In genomic region chr17:40818733-40819527, GRCh38 we compare ENCODE assay signal across 8 cellular contexts. TPM values are rescaled to one million over a fixed set of nuclear protein-coding genes. Genes with fewer than 3 reads are reported as not detected.
DNase-seq lines count a peak whose midpoint lies in the region; ATAC-seq and TF ChIP-seq lines count a peak whose summit lies in the region.

No MANE protein-coding gene starts in this region.

- H3K27ac ChIP-seq in Panc1 (ENCODE audit: low read length), result peak overlapping the region; percentile 99
- peak overlapping the region; percentile 76 for H3K27ac ChIP-seq in naive thymus-derived CD4-positive, alpha-beta T cell (ENCODE audit: low read depth, low read length)

- H3K27me3 Mint-ChIP-seq in naive thymus-derived CD4-positive, alpha-beta T cell, result peaks cover 4 to 23% (median 16%) of the 10 kb centered on the region in 5 donors
- peaks cover 12% of the 10 kb centered on the region for H3K27me3 Mint-ChIP-seq in stimulated activated memory B cell treated with anti-CD40 and anti-IgM and Interleukin-4, amounts not matched to agents 10 μg/mL and 1 μg/mL and 100 μg/mL, for 72 hours

- peak overlapping the region; percentile 84 to 98 (median 94) for H3K4me3 Mint-ChIP-seq in naive thymus-derived CD4-positive, alpha-beta T cell
- peak overlapping the region; percentile 85 for H3K4me3 Mint-ChIP-seq in stimulated activated memory B cell treated with anti-CD40 and anti-IgM and Interleukin-4, amounts not matched to agents 10 μg/mL and 1 μg/mL and 100 μg/mL, for 72 hours

- no TSS peak for BruUV-seq in Panc1 (replicated peaks; lab: Mats Ljungman, UMichigan)

- H3K4me1 ChIP-seq in Panc1 (ENCODE audit: control insufficient read depth, insufficient read depth, low read length), result peaks cover 16% of the 10 kb centered on the region; the same call in 1 of the 2 replicates
- peaks cover 9 to 13% of the 10 kb centered on the region in 2 donors for H3K4me1 ChIP-seq in naive thymus-derived CD4-positive, alpha-beta T cell (ENCODE audit: control insufficient read depth in 2 of 2, insufficient read depth in 2 of 2, low read length in 2 of 2)

- H3K36me3 ChIP-seq in Panc1 (ENCODE audit: control insufficient read depth, insufficient read depth, low read length), result peaks cover 8% of the 10 kb centered on the region; the same call in 1 of the 2 replicates
- peaks cover 0 to 6% (median 4%) of the 10 kb centered on the region in 3 experiments for H3K36me3 ChIP-seq in naive thymus-derived CD4-positive, alpha-beta T cell (ENCODE audit: control insufficient read depth in 2 of 3, insufficient read depth in 3 of 3, low read length in 3 of 3)

- no peak for TF ChIP-seq RAD21 in Ishikawa (IDR thresholded peaks at IDR 0.05; ENCODE audit: low read depth)

- POLR2A ChIA-PET in Panc1 (lab: Charles Lee), result interaction anchor here (0.6 to 1.1 kb wide), 9 partner anchors 9 to 721 kb away, joined by 3 to 7 read pairs (median 5); no protein-coding TSS in a partner anchor
- POLR2A ChIA-PET in naive thymus-derived CD4-positive, alpha-beta T cell (lab: Charles Lee), result interaction anchor here (0.6 to 2.2 kb wide), 26 partner anchors 9 to 1417 kb away, joined by 3 to 41 read pairs (median 3); partner anchors contain the start of genes EIF1 and KRTAP16-1

- peak overlapping the region; percentile 90 to 97 for H3K4me3 ChIP-seq in Panc1 (ENCODE audit: low read depth in 2 of 2, low read length in 2 of 2)
- peak overlapping the region; percentile 70 for H3K4me3 ChIP-seq in naive thymus-derived CD4-positive, alpha-beta T cell (ENCODE audit: low read length)

- no peaks in the 10 kb centered on the region for H3K27me3 ChIP-seq in Panc1 (ENCODE audit: control insufficient read depth, insufficient read depth, low read length)
- H3K27me3 ChIP-seq in naive thymus-derived CD4-positive, alpha-beta T cell (ENCODE audit: control insufficient read depth in 2 of 2, insufficient read depth in 2 of 2, low read length in 2 of 2), result no peaks in the 10 kb centered on the region

- H3K9me3 ChIP-seq in Panc1 (ENCODE audit: control insufficient read depth, insufficient read depth, low read depth, low read length), result no peaks in the 10 kb centered on the region
- no peaks in the 10 kb centered on the region for H3K9me3 ChIP-seq in naive thymus-derived CD4-positive, alpha-beta T cell (ENCODE audit: control insufficient read depth in 2 of 3, low read length in 3 of 3)

- H3K27ac Mint-ChIP-seq in naive thymus-derived CD4-positive, alpha-beta T cell, result peak overlapping the region; percentile 93 to 99 (median 96)
- H3K27ac Mint-ChIP-seq in stimulated activated memory B cell treated with anti-CD40 and anti-IgM and Interleukin-4, amounts not matched to agents 10 μg/mL and 1 μg/mL and 100 μg/mL, for 72 hours, result peak overlapping the region; percentile 91

- peak; percentile 77 for TF ChIP-seq EP300 in Ishikawa (IDR thresholded peaks at IDR 0.05; ENCODE audit: borderline replicate concordance)

- peaks cover 11 to 38% (median 31%) of the 10 kb centered on the region in 7 donors for H3K4me1 Mint-ChIP-seq in naive thymus-derived CD4-positive, alpha-beta T cell
- peaks cover 20% of the 10 kb centered on the region for H3K4me1 Mint-ChIP-seq in stimulated activated memory B cell treated with anti-CD40 and anti-IgM and Interleukin-4, amounts not matched to agents 10 μg/mL and 1 μg/mL and 100 μg/mL, for 72 hours

- peaks cover 0 to 15% (median 5%) of the 10 kb centered on the region in 11 donors for H3K9me3 Mint-ChIP-seq in naive thymus-derived CD4-positive, alpha-beta T cell
- H3K9me3 Mint-ChIP-seq in stimulated activated memory B cell treated with anti-CD40 and anti-IgM and Interleukin-4, amounts not matched to agents 10 μg/mL and 1 μg/mL and 100 μg/mL, for 72 hours, result peaks cover 5% of the 10 kb centered on the region

- intact Hi-C loops in Panc1 (cut with micrococcal nuclease; ENCODE audit: unreplicated experiment), result no loop called here
- intact Hi-C loops in naive thymus-derived CD4-positive, alpha-beta T cell (cut with micrococcal nuclease), result loop anchor here (1.0 to 10.0 kb wide), 5 partner anchors 170 to 869 kb away; partner anchors contain the start of genes EIF1 (in 1 of the 2) and SMARCE1 (in 1 of the 2)

- ATAC-seq in GM21526 (IDR thresholded peaks at IDR 0.05; ENCODE audit: low FRiP score, unreplicated experiment) (peak; percentile 70), Panc1 (peak; percentile 97)
- peak; percentile 92 for ATAC-seq in naive thymus-derived CD4-positive, alpha-beta T cell
- peak; percentile 90 for ATAC-seq in stimulated activated memory B cell treated with anti-CD40 and anti-IgM and Interleukin-4, amounts not matched to agents 10 μg/mL and 1 μg/mL and 100 μg/mL, for 72 hours

- no peak for TF ChIP-seq CTCF in Panc1 (IDR thresholded peaks at IDR 0.05)

- in situ Hi-C loops in Panc1 (cut with HindIII; ENCODE audit: low pct_unique_long_range_greater_than_20kb, low sequenced_read_pairs), result no loop called here

- H3K36me3 Mint-ChIP-seq in naive thymus-derived CD4-positive, alpha-beta T cell, result peaks cover 7 to 35% (median 32%) of the 10 kb centered on the region in 5 donors
- H3K36me3 Mint-ChIP-seq in stimulated activated memory B cell treated with anti-CD40 and anti-IgM and Interleukin-4, amounts not matched to agents 10 μg/mL and 1 μg/mL and 100 μg/mL, for 72 hours, result peaks cover 34% of the 10 kb centered on the region

- peak; percentile 72 for DNase-seq in COR-L47 (lab: John Stamatoyannopoulos, UW)
- DNase-seq in Panc1 (ENCODE audit: low read depth, low spot score), result no peak
- peak; percentile 79 for DNase-seq in activated T-helper 1 cell treated with Interleukin-2 at 50 U/mL for 16 hours (ENCODE audit: low read depth)
- DNase-seq in fibroblast of gingiva (ENCODE audit: low read depth), result peak; percentile 89
- DNase-seq in naive thymus-derived CD4-positive, alpha-beta T cell, result peak; percentile 74 to 89 (median 84)

- CTCF ChIA-PET in Panc1 (lab: Charles Lee), result interaction anchor here (0.5 to 0.8 kb wide), 5 partner anchors 45 to 908 kb away, joined by 3 to 7 read pairs (median 4); no protein-coding TSS in a partner anchor
- CTCF ChIA-PET in naive thymus-derived CD4-positive, alpha-beta T cell (lab: Charles Lee), result interaction anchor here (0.6 to 1.5 kb wide), 6 partner anchors 15 to 847 kb away, joined by 3 to 8 read pairs (median 4); no protein-coding TSS in a partner anchor

TF ChIP-seq in Ishikawa, 13 proteins besides CTCF, POLR2A, EP300 and RAD21 (continues in another document):
- TF ChIP-seq, protein P1, sequence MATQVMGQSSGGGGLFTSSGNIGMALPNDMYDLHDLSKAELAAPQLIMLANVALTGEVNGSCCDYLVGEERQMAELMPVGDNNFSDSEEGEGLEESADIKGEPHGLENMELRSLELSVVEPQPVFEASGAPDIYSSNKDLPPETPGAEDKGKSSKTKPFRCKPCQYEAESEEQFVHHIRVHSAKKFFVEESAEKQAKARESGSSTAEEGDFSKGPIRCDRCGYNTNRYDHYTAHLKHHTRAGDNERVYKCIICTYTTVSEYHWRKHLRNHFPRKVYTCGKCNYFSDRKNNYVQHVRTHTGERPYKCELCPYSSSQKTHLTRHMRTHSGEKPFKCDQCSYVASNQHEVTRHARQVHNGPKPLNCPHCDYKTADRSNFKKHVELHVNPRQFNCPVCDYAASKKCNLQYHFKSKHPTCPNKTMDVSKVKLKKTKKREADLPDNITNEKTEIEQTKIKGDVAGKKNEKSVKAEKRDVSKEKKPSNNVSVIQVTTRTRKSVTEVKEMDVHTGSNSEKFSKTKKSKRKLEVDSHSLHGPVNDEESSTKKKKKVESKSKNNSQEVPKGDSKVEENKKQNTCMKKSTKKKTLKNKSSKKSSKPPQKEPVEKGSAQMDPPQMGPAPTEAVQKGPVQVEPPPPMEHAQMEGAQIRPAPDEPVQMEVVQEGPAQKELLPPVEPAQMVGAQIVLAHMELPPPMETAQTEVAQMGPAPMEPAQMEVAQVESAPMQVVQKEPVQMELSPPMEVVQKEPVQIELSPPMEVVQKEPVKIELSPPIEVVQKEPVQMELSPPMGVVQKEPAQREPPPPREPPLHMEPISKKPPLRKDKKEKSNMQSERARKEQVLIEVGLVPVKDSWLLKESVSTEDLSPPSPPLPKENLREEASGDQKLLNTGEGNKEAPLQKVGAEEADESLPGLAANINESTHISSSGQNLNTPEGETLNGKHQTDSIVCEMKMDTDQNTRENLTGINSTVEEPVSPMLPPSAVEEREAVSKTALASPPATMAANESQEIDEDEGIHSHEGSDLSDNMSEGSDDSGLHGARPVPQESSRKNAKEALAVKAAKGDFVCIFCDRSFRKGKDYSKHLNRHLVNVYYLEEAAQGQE (IDR thresholded peaks at IDR 0.05; ENCODE audit: low read depth), result no peak
- TF ChIP-seq CREB1 (IDR thresholded peaks at IDR 0.05; ENCODE audit: low read depth) (no peak), EGR1 (IDR thresholded peaks at IDR 0.05) (peak; percentile 42; the same call in 1 of the 2 replicates), CEBPB (IDR thresholded peaks at IDR 0.05) (no peak), TAF1 (IDR thresholded peaks at IDR 0.05; ENCODE audit: low read depth) (peak; percentile 27; the same call in 1 of the 2 replicates)
- TF ChIP-seq, protein P2, sequence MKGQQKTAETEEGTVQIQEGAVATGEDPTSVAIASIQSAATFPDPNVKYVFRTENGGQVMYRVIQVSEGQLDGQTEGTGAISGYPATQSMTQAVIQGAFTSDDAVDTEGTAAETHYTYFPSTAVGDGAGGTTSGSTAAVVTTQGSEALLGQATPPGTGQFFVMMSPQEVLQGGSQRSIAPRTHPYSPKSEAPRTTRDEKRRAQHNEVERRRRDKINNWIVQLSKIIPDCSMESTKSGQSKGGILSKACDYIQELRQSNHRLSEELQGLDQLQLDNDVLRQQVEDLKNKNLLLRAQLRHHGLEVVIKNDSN (IDR thresholded peaks at IDR 0.05), result no peak

RNA-seq across cellular contexts. Expression of gene KRT10, which starts 3.5 kb away (rescaled TPM):
- 70.8 TPM for total RNA-seq in Panc1 (2021; ENCODE audit: unreplicated experiment)
- polyA plus RNA-seq in Panc1 (2012; ENCODE audit: insufficient read length), result 60.4 TPM
- 10 to 100 TPM; 23.8 to 43.4 (median 35.3) TPM for total RNA-seq in naive thymus-derived CD4-positive, alpha-beta T cell
- polyA plus RNA-seq in naive thymus-derived CD4-positive, alpha-beta T cell, result 100 to 1,000 TPM; 143 to 189 TPM

RNA-seq across cellular contexts. Expression of gene KRT28, which starts 19.2 kb away (rescaled TPM):
- not detected for total RNA-seq in Panc1 (2021; ENCODE audit: unreplicated experiment)
- polyA plus RNA-seq in Panc1 (2012; ENCODE audit: insufficient read length), result not detected
- not detected for total RNA-seq in naive thymus-derived CD4-positive, alpha-beta T cell
- polyA plus RNA-seq in naive thymus-derived CD4-positive, alpha-beta T cell, result not detected

RNA-seq across cellular contexts. Expression of gene KRT27, which starts 36.6 kb away (rescaled TPM):
- total RNA-seq in Panc1 (2021; ENCODE audit: unreplicated experiment), result not detected
- polyA plus RNA-seq in Panc1 (2012; ENCODE audit: insufficient read length), result not detected
- not detected for total RNA-seq in naive thymus-derived CD4-positive, alpha-beta T cell
- not detected for polyA plus RNA-seq in naive thymus-derived CD4-positive, alpha-beta T cell

RNA-seq across cellular contexts. Expression of gene KRT26, which starts 46.9 kb away (rescaled TPM):
- total RNA-seq in Panc1 (2021; ENCODE audit: unreplicated experiment), result not detected
- not detected for polyA plus RNA-seq in Panc1 (2012; ENCODE audit: insufficient read length)
- not detected for total RNA-seq in naive thymus-derived CD4-positive, alpha-beta T cell
- not detected for polyA plus RNA-seq in naive thymus-derived CD4-positive, alpha-beta T cell

RNA-seq across cellular contexts. Expression of gene KRT12, which starts 48.1 kb away (rescaled TPM):
- total RNA-seq in Panc1 (2021; ENCODE audit: unreplicated experiment), result not detected
- not detected for polyA plus RNA-seq in Panc1 (2012; ENCODE audit: insufficient read length)
- not detected for total RNA-seq in naive thymus-derived CD4-positive, alpha-beta T cell
- not detected for polyA plus RNA-seq in naive thymus-derived CD4-positive, alpha-beta T cell
